ENCODE assay signal across 10 cellular contexts in the genomic region with DNA sequence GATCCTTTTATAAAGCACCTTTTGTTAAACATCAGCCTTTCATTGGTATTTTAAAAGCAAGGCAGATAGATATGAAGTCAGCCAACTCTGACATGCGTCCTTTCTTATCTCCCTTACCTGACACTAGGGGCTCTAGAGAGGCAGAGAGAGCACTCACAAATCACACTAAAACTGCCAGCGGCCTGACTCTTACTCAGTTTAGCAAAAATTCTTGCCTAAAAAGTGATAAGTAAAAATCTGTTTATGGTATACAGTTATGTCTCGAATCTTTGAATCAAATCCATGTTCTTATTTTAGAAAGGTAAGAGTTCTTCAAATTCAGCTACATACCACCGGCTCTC. TPM values are rescaled to one million over a fixed set of nuclear protein-coding genes. Genes with fewer than 3 reads are reported as not detected.
DNase-seq lines count a peak whose midpoint lies in the region; ATAC-seq, FAIRE-seq and TF ChIP-seq lines count a peak whose summit lies in the region.
"Had no signal": no experiment of that assay in that cellular context is flagged by ENCODE, and none has a peak within 500 bp of the region (broad histone marks: within the 10 kb centered on the region; RNA-seq: fewer than 3 reads in every experiment).

No MANE protein-coding gene starts in this region.

- H4K20me1 ChIP-seq in SU-DHL-6 (ENCODE audit: low read depth, low read length) = no peaks in the 10 kb centered on the region

- H3K27me3 Mint-ChIP-seq in immature natural killer cell (ENCODE audit: low read depth in 3 of 3) = no peaks in the 10 kb centered on the region

- no peaks in the 10 kb centered on the region for H3K9me2 ChIP-seq in SU-DHL-6 (replicated peaks; ENCODE audit: insufficient read depth, low read length)

- peak; percentile 61 for FAIRE-seq in D721Med (lab: Jason Lieb, UNC)

- no peaks in the 10 kb centered on the region for H3K4me1 Mint-ChIP-seq in immature natural killer cell
- H3K4me1 Mint-ChIP-seq: activated CD4-positive, alpha-beta T cell treated with anti-CD3 and anti-CD28 coated beads for 36 hours had no signal

- H3K27me3 ChIP-seq in SU-DHL-6 (ENCODE audit: low read length) = no peaks in the 10 kb centered on the region

- peaks cover 83% of the 10 kb centered on the region for H3K36me3 ChIP-seq in SU-DHL-6 (ENCODE audit: low read length)

- peak overlapping the region; percentile 65 for H3K27ac ChIP-seq in SU-DHL-6 (ENCODE audit: low read depth, low read length)

- DNase-seq in D721Med (ENCODE audit: insufficient read length, low spot score) (no peak), HFF-Myc (ENCODE audit: extremely low read depth, low read depth) (no peak), left kidney (ENCODE audit: low read depth, low spot score) (peak; percentile 23), immature natural killer cell (no peak), DMS114 treated with DMSO at 0.1 percent for 48 hours (lab: John Stamatoyannopoulos, UW; ENCODE audit: unreplicated experiment) (no peak), amniotic stem cell (lab: John Stamatoyannopoulos, UW) (no peak)
- DNase-seq: activated CD4-positive, alpha-beta T cell treated with anti-CD3 and anti-CD28 coated beads for 36 hours; GDM1 had no signal

- no peaks in the 10 kb centered on the region for H3K36me3 Mint-ChIP-seq in immature natural killer cell

- H2AFZ ChIP-seq in SU-DHL-6 (ENCODE audit: low read depth, low read length, severe bottlenecking) = no peak overlapping the region

- no peaks in the 10 kb centered on the region for H3K9me3 Mint-ChIP-seq in immature natural killer cell

- H3K4me3 Mint-ChIP-seq in immature natural killer cell = no peak overlapping the region
- H3K4me3 Mint-ChIP-seq: activated CD4-positive, alpha-beta T cell treated with anti-CD3 and anti-CD28 coated beads for 36 hours had no signal

- H3F3A ChIP-seq in SU-DHL-6 (ENCODE audit: insufficient read depth) = peaks cover 48% of the 10 kb centered on the region

- no peaks in the 10 kb centered on the region for H3K79me2 ChIP-seq in SU-DHL-6 (ENCODE audit: insufficient read depth, low read length)

- H3K27ac Mint-ChIP-seq in immature natural killer cell = no peak overlapping the region
- H3K27ac Mint-ChIP-seq: activated CD4-positive, alpha-beta T cell treated with anti-CD3 and anti-CD28 coated beads for 36 hours had no signal

- TF ChIP-seq CTCF in D721Med (IDR thresholded peaks at IDR 0.05; ENCODE audit: insufficient read depth, missing control alignments) (peak; percentile 20), HFF-Myc (IDR thresholded peaks at IDR 0.05; ENCODE audit: low read depth, low read length, missing control alignments) (peak; percentile 38), SU-DHL-6 (IDR thresholded peaks at IDR 0.05; ENCODE audit: insufficient read depth, low read length, poor library complexity, severe bottlenecking) (peak; percentile 90)

- H3K9ac ChIP-seq in SU-DHL-6 (ENCODE audit: low read length) = peak overlapping the region; percentile 13

- peak overlapping the region; percentile 51 for H3K4me2 ChIP-seq in SU-DHL-6 (ENCODE audit: low read depth, low read length, poor library complexity, severe bottlenecking)

- ATAC-seq in GM19397 (IDR thresholded peaks at IDR 0.05; ENCODE audit: unreplicated experiment) = no peak
- ATAC-seq: activated CD4-positive, alpha-beta T cell treated with anti-CD3 and anti-CD28 coated beads for 36 hours had no signal

- no peaks in the 10 kb centered on the region for H3K9me3 ChIP-seq in SU-DHL-6 (ENCODE audit: insufficient read depth, low read length)

- H3K4me3 ChIP-seq in HFF-Myc (replicated peaks; ENCODE audit: low read depth, low read length) = no peak overlapping the region
- H3K4me3 ChIP-seq in SU-DHL-6 (ENCODE audit: insufficient read depth, low read length, poor library complexity, severe bottlenecking) = no peak overlapping the region

RNA-seq across cellular contexts. Expression of a gene that starts 10.4 kb away (rescaled TPM):
- polyA plus RNA-seq in immature natural killer cell = not detected

RNA-seq across cellular contexts. Expression of a gene that starts 24.5 kb away (rescaled TPM):
- polyA plus RNA-seq in immature natural killer cell = not detected

RNA-seq across cellular contexts. Expression of a gene that starts 24.7 kb away (rescaled TPM):
- polyA plus RNA-seq in immature natural killer cell = not detected

RNA-seq across cellular contexts. Expression of a gene that starts 57.9 kb away (rescaled TPM):
- 1 to 10 TPM in 1 of 3 donors, under 1 TPM in 1, not detected in 1; 0.26 to 2.2 TPM for polyA plus RNA-seq in immature natural killer cell

Comparison
In these comparisons a context has a peak if more than half of its experiments do, and no peak if none do; other contexts are left out.
1. CTCF ChIP-seq: peak in every context shown above with its lines; median percentile 90 in SU-DHL-6; 38 in HFF-Myc; 20 in D721Med.